10 cellular contexts compared by ENCODE assay signal in the genomic region with DNA sequence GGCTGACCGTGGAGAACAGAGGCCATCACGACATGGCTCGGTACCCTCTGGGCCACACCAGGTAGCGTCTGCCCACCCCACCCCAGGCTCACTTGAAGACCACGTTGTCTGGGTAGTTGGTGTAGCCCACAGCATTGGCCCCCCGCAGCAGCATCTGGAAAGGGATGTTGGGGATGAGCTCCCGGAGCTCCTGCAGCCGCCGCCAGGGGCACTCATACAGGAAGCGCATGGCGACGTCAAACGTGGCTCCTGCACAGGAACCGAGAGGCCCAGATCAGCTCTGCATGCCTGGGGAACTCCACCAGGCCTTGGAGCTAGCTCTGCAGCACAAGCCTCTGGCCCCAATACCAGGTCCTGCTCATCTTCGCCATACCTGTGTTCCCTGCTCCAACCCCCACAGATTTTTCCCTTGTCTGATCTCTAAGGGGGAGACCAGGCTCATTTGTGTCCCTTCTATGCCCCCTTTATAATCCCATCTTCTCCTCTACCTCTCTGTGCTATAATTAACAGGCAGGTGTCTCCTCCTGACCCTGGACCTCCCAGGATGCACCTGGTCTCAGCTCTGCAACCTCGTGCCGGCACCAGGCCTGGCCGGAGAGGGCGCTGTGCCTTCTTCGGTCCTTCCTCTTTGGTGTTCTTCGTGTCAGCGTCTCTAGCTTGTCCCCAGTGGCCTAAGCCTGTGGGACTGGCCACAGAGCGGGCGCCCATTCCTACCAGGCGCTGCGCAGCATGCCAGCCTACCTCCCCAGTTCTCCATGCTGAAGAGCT. TPM values are rescaled to one million over a fixed set of nuclear protein-coding genes. Genes with fewer than 3 reads are reported as not detected.
DNase-seq lines count a peak whose midpoint lies in the region; ATAC-seq and TF ChIP-seq lines count a peak whose summit lies in the region.
"Had no signal": no experiment of that assay in that cellular context is flagged by ENCODE, and none has a peak within 500 bp of the region (broad histone marks: within the 10 kb centered on the region; RNA-seq: fewer than 3 reads in every experiment).

No MANE protein-coding gene starts in this region.

- CTCF ChIA-PET in activated CD8-positive, alpha-beta T cell treated with anti-CD3 and anti-CD28 coated beads, Interleukin-2, amount 10 ng/mL, durations not matched to agents 7 days and 5 days (lab: Charles Lee): interaction anchor here (0.6 to 2.6 kb wide), 6 partner anchors 8 to 163 kb away, joined by 3 to 14 read pairs (median 4); no protein-coding TSS in a partner anchor

- H3K4me3 Mint-ChIP-seq in activated CD8-positive, alpha-beta T cell treated with anti-CD3 and anti-CD28 coated beads, Interleukin-2, amount 10 ng/mL, durations not matched to agents 7 days and 5 days: no peak overlapping the region

- H3K27me3 ChIP-seq in H7 (ENCODE audit: control insufficient read depth, insufficient read depth, low read length): no peaks in the 10 kb centered on the region
- H3K27me3 ChIP-seq in uterus: no peaks in the 10 kb centered on the region

- no peaks in the 10 kb centered on the region for H3K9me3 Mint-ChIP-seq in activated CD8-positive, alpha-beta T cell treated with anti-CD3 and anti-CD28 coated beads, Interleukin-2, amount 10 ng/mL, durations not matched to agents 7 days and 5 days (ENCODE audit: insufficient read depth)

- H3K27ac ChIP-seq in uterus: no peak overlapping the region
- H3K27ac ChIP-seq: coronary artery had no signal

- peak overlapping the region; percentile 54 for H3K27ac Mint-ChIP-seq in activated CD8-positive, alpha-beta T cell treated with anti-CD3 and anti-CD28 coated beads, Interleukin-2, amount 10 ng/mL, durations not matched to agents 7 days and 5 days

- intact Hi-C loops in mucosa of descending colon (cut with DNase I, micrococcal nuclease) (no loop called here), uterus (cut with DNase I; ENCODE audit: low total_unique reads) (no loop called here)

- H3K4me3 ChIP-seq in H7 (ENCODE audit: insufficient read depth, low read depth, low read length) (no peak overlapping the region), mucosa of descending colon (no peak overlapping the region), uterus (no peak overlapping the region)
- H3K4me3 ChIP-seq: coronary artery had no signal

- H3K4me1 ChIP-seq in mucosa of descending colon (ENCODE audit: low read depth): no peaks in the 10 kb centered on the region
- peaks cover 0 to 8% of the 10 kb centered on the region in 2 donors for H3K4me1 ChIP-seq in uterus

- H3K9me3 ChIP-seq in mucosa of descending colon (no peaks in the 10 kb centered on the region), uterus (no peaks in the 10 kb centered on the region)

- H3K27me3 Mint-ChIP-seq in activated CD8-positive, alpha-beta T cell treated with anti-CD3 and anti-CD28 coated beads, Interleukin-2, amount 10 ng/mL, durations not matched to agents 7 days and 5 days (ENCODE audit: low read depth): no peaks in the 10 kb centered on the region

- ATAC-seq in activated CD8-positive, alpha-beta T cell treated with anti-CD3 and anti-CD28 coated beads, Interleukin-2, amount 10 ng/mL, durations not matched to agents 7 days and 5 days: no peak
- ATAC-seq in mucosa of descending colon (no peak), GM21619 (IDR thresholded peaks at IDR 0.05; ENCODE audit: unreplicated experiment) (no peak)

- POLR2A ChIA-PET in activated CD8-positive, alpha-beta T cell treated with anti-CD3 and anti-CD28 coated beads, Interleukin-2, amount 10 ng/mL, durations not matched to agents 7 days and 5 days (lab: Charles Lee): interaction anchor here (5.5 kb wide), 1 partner anchor 8 kb away, joined by 92 read pairs; the partner anchor contains the start of gene RCE1

- peaks cover 38% of the 10 kb centered on the region for H3K4me1 Mint-ChIP-seq in activated CD8-positive, alpha-beta T cell treated with anti-CD3 and anti-CD28 coated beads, Interleukin-2, amount 10 ng/mL, durations not matched to agents 7 days and 5 days (ENCODE audit: low read depth)

- no peaks in the 10 kb centered on the region for H3K36me3 Mint-ChIP-seq in activated CD8-positive, alpha-beta T cell treated with anti-CD3 and anti-CD28 coated beads, Interleukin-2, amount 10 ng/mL, durations not matched to agents 7 days and 5 days (ENCODE audit: low read depth)

- TF ChIP-seq CTCF in mucosa of descending colon (IDR thresholded peaks at IDR 0.05) (no peak), uterus (IDR thresholded peaks at IDR 0.05) (no peak)

- TF ChIP-seq POLR2A in uterus (IDR thresholded peaks at IDR 0.05): no peak

- DNase-seq in NCI-H748 (lab: John Stamatoyannopoulos, UW; ENCODE audit: unreplicated experiment): peak; percentile 46
- DNase-seq in NCI-H748 treated with DMSO at 0.1 percent for 48 hours (lab: John Stamatoyannopoulos, UW): no peak
- peak; percentile 86 for DNase-seq in H7
- DNase-seq in activated CD8-positive, alpha-beta T cell treated with anti-CD3 and anti-CD28 coated beads, Interleukin-2, amount 10 ng/mL, durations not matched to agents 7 days and 5 days: no peak
- DNase-seq in mucosa of descending colon: peak in 2 of 3 donors; percentile 49 to 53
- DNase-seq in AG08395 (ENCODE audit: low spot score): no peak
- DNase-seq in uterus: no peak
- DNase-seq: trophoblast cell had no signal

- H3K36me3 ChIP-seq in H7 (replicated peaks; ENCODE audit: control insufficient read depth, insufficient read depth, low read length) (peaks cover under 1% of the 10 kb centered on the region), mucosa of descending colon (ENCODE audit: low read depth) (no peaks in the 10 kb centered on the region), uterus (no peaks in the 10 kb centered on the region)

RNA-seq across cellular contexts. Expression of gene LRFN4, which starts 5.0 kb away (rescaled TPM):
- total RNA-seq in H7 (2014; rRNA removed; shearing (Covaris generic)): 62.5 and 65.4 TPM in 2 replicates
- 10 to 100 TPM; 24.6 to 28.3 TPM for total RNA-seq in activated CD8-positive, alpha-beta T cell treated with anti-CD3 and anti-CD28 coated beads, Interleukin-2, amount 10 ng/mL, durations not matched to agents 7 days and 5 days
- total RNA-seq in mucosa of descending colon (10 to 100 TPM; 20.3 to 29.1 (median 27.8) TPM), uterus (10 to 100 TPM in 1 of 4 donors, 1 to 10 TPM in 3; 1.5 to 17.0 (median 5.4) TPM)

RNA-seq across cellular contexts. Expression of gene RCE1, which starts 8.6 kb away (rescaled TPM):
- total RNA-seq in H7 (2014; rRNA removed; shearing (Covaris generic)): 43.1 and 50.6 TPM in 2 replicates
- total RNA-seq in activated CD8-positive, alpha-beta T cell treated with anti-CD3 and anti-CD28 coated beads, Interleukin-2, amount 10 ng/mL, durations not matched to agents 7 days and 5 days: 10 to 100 TPM; 23.1 to 27.3 TPM
- total RNA-seq in mucosa of descending colon: 10 to 100 TPM; 24.9 to 27.2 (median 27.2) TPM
- 10 to 100 TPM in 3 of 4 donors, 1 to 10 TPM in 1; 2.3 to 19.4 (median 13.7) TPM for total RNA-seq in uterus

Comparison
In these comparisons a context has a peak if more than half of its experiments do, and no peak if none do; other contexts are left out.
1. DNase-seq: peak in NCI-H748 (single experiment), H7 (single experiment) and mucosa of descending colon (2 of 3); none in NCI-H748 treated with DMSO at 0.1 percent for 48 hours (single experiment), activated CD8-positive, alpha-beta T cell treated with anti-CD3 and anti-CD28 coated beads, Interleukin-2, amount 10 ng/mL, durations not matched to agents 7 days and 5 days (single experiment), AG08395 (single experiment) and uterus (0 of 2).